Comparison of ENCODE assay signal across 17 cellular contexts in the genomic region with DNA sequence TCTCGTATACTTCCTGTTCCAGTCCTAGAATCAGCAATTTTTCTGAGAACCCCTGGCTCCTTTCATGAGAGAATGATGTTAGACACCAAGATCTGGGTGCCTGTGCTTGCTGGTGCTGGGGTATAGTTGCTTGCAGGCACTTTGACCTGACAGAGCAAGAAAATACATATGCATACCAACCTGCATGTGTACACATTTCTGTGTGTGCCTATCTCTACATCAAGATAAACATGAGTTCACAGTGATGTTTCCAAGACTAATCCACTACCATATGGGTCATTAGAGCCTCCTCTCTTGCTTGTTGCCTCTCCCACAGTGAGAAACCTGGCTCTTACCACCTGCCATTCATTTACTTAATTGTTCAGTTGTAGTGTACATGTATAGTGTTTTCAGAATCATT.
"Had no signal": no experiment of that assay in that cellular context is flagged by ENCODE, and none has a peak within 500 bp of the region (broad histone marks: within the 10 kb centered on the region; RNA-seq: fewer than 3 reads in every experiment).

No MANE protein-coding gene starts in this region.

- H3K27me3 ChIP-seq: gastroesophageal sphincter, sigmoid colon, upper lobe of right lung had no signal

- H3K36me3 ChIP-seq: gastroesophageal sphincter, sigmoid colon, upper lobe of right lung had no signal

- DNase-seq: activated CD4-positive, alpha-beta T cell treated with anti-CD3 and anti-CD28 coated beads for 4 hours; activated CD4-positive, alpha-beta T cell treated with anti-CD3 and anti-CD28 coated beads, Interleukin-2, amount 50 U/mL, for 48 hours; activated CD4-positive, CD25-positive, alpha-beta regulatory T cell; activated effector memory CD4-positive, alpha-beta T cell treated with Interleukin-2 at 50 U/mL for 16 hours; activated naive CD4-positive, alpha-beta T cell treated with anti-CD3 and anti-CD28 coated beads for 36 hours; activated naive CD8-positive, alpha-beta T cell treated with anti-CD3 and anti-CD28 coated beads, Interleukin-2, amount 10 ng/mL, durations not matched to agents 7 days and 5 days; activated T-cell treated with anti-CD3 and anti-CD28 coated beads, Interleukin-2, amount 50 U/mL, for 72 hours; amniotic stem cell; head of caudate nucleus; left cardiac atrium; sigmoid colon; stimulated activated CD4-positive, alpha-beta T cell treated with anti-CD3 and anti-CD28 coated beads, Interleukin-4, amount 100 ng/mL, for 1 hour; stimulated activated naive CD4-positive, alpha-beta T cell treated with Interleukin-2 at 50 U/mL for 16 hours; T-helper 17 cell; upper lobe of right lung had no signal

- H3K9me3 ChIP-seq: gastroesophageal sphincter, sigmoid colon, upper lobe of right lung had no signal

- H3K27ac ChIP-seq: epithelial cell of prostate, gastroesophageal sphincter, sigmoid colon, upper lobe of right lung had no signal

- ATAC-seq: activated T-cell treated with anti-CD3 and anti-CD28 coated beads, Interleukin-2, amount 50 U/mL, for 72 hours; gastroesophageal sphincter; left cardiac atrium; T-helper 17 cell; upper lobe of right lung had no signal

- H3K4me3 ChIP-seq: gastroesophageal sphincter, sigmoid colon, upper lobe of right lung had no signal

- H3K4me1 ChIP-seq: upper lobe of right lung had no signal
